Comparison of ENCODE assay signal across 1 cellular context in genomic region chr1:28244549-28245251, GRCh38.
TF ChIP-seq lines count a peak whose summit lies in the region.

No MANE protein-coding gene starts in this region.

TF ChIP-seq in GM23338, 12 proteins besides CTCF, POLR2A, EP300 and RAD21 (continued from another document):
- TF ChIP-seq ZNF462 (CRISPR knock-in tag; IDR thresholded peaks at IDR 0.05) (no peak), ETS1 (IDR thresholded peaks at IDR 0.05) (no peak), REST (IDR thresholded peaks at IDR 0.05; ENCODE audit: unreplicated experiment) (no peak)
TF ChIP-seq in GM23338: peak in this region for 0.
